ENCODE assay signal across 23 cellular contexts in the genomic region with DNA sequence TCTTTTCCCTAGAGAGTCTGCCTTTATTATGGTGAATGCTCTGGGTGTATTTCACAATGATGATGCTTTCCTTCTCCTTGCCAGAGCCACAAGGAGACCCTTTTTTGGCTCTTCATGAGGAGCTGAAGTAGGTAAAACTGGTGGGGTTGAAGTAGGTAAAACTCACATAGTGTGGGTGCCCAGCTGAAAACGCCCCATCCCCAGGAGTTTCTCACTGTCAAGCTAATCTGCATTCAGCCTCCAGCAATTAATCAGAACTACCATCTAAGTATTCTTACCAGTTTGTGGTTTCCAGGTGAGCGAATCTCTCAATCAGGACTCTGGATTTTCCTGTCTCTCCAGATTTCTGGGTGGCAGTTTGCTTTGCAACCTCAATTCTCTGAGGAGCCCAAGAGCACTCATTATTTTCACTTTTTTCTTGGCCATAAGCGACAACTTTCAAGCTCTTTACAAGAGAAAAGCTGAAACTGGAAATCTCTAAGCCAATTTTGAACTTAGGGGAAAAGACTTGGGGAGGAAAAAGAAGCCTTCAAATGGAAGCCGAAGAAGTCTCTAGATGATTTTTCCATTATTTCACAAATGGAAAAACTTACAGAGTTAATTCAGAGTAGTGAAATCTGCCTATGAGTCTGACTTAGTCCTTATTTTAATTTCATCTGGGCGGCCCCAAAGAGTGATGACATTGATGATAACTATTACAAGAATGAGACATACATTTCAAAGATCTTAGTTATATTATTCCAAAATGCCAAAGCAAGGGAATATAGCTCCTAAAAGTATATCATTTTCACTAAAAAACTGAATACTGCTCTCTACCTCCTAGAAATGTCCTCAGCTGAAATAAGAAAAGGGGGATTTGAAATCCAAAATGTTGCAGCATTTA.
A peak's percentile ranks its signal among the peaks of the same experiment; 100 is the strongest.
DNase-seq lines count a peak whose midpoint lies in the region; ATAC-seq, FAIRE-seq and TF ChIP-seq lines count a peak whose summit lies in the region.
"Had no signal": no experiment of that assay in that cellular context is flagged by ENCODE, and none has a peak within 500 bp of the region (broad histone marks: within the 10 kb centered on the region; RNA-seq: fewer than 3 reads in every experiment).

No MANE protein-coding gene starts in this region.

- H3K27me3 Mint-ChIP-seq in MCF 10A (ENCODE audit: insufficient read depth, unreplicated experiment) (no peaks in the 10 kb centered on the region), WTC11 (ENCODE audit: low read depth) (no peaks in the 10 kb centered on the region; the same call in 1 of the 2 replicates)

- CTCF ChIA-PET in MCF 10A (lab: Yijun Ruan, JAX) = interaction anchor here (0.9 to 1.7 kb wide), 2 partner anchors 13 to 22 kb away, joined by 3 to 8 read pairs; no protein-coding TSS in a partner anchor
- CTCF ChIA-PET in WTC11 (lab: Charles Lee) = interaction anchor here (0.6 to 1.5 kb wide), 3 partner anchors 22 to 253 kb away, joined by 3 to 4 read pairs (median 3); no protein-coding TSS in a partner anchor

- POLR2A ChIA-PET in MCF 10A (lab: Yijun Ruan, JAX) = interaction anchor here (0.7 kb wide), 1 partner anchor 120 kb away, joined by 5 read pairs; no protein-coding TSS in a partner anchor
- POLR2A ChIA-PET in WTC11 (lab: Charles Lee) = no interaction called here

- peak in 1 of 3 donors; percentile 17 for TF ChIP-seq CTCF in breast epithelium (IDR thresholded peaks at IDR 0.05)
- TF ChIP-seq CTCF in MCF 10A (IDR thresholded peaks at IDR 0.05; ENCODE audit: unreplicated experiment) = no peak
- TF ChIP-seq CTCF in WTC11 (IDR thresholded peaks at IDR 0.05) = no peak
- no peak for TF ChIP-seq CTCF in keratinocyte (optimal IDR thresholded peaks at IDR 0.05 in 1 of 3, IDR thresholded peaks at IDR 0.05 in 1 of 3, conservative IDR thresholded peaks at IDR 0.05 in 1 of 3; ENCODE audit: extremely low read depth in 1 of 3, insufficient read depth in 2 of 3, low read length in 3 of 3)

- H3K36me3 Mint-ChIP-seq in MCF 10A (ENCODE audit: insufficient read depth, unreplicated experiment) (no peaks in the 10 kb centered on the region), WTC11 (no peaks in the 10 kb centered on the region)
- H3K36me3 Mint-ChIP-seq: activated CD8-positive, alpha-beta memory T cell treated with anti-CD3 and anti-CD28 coated beads, Interleukin-2, amount 10 ng/mL, durations not matched to agents 7 days and 5 days; T-cell had no signal

- H3K79me2 ChIP-seq in keratinocyte (ENCODE audit: control insufficient read depth, insufficient read depth, low read length) = no peaks in the 10 kb centered on the region

- TF ChIP-seq POLR2A in breast epithelium (IDR thresholded peaks at IDR 0.05) = no peak

- DNase-seq in breast epithelium (ENCODE audit: low spot score in 2 of 2) (no peak), MCF 10A (ENCODE audit: unreplicated experiment) (no peak), WTC11 (ENCODE audit: low spot score) (no peak), keratinocyte (ENCODE audit: low read depth, low spot score) (no peak), left ventricle myocardium superior (no peak), NCI-H1436 (lab: John Stamatoyannopoulos, UW) (no peak)
- DNase-seq: activated CD8-positive, alpha-beta memory T cell treated with anti-CD3 and anti-CD28 coated beads, Interleukin-2, amount 10 ng/mL, durations not matched to agents 7 days and 5 days; DMS 273 treated with DMSO at 0.1 percent for 48 hours; hippocampal formation; NCI-H1417; nucleus accumbens; retina; stimulated activated CD4-positive, alpha-beta T cell treated with anti-CD3 and anti-CD28 coated beads, Interleukin-4, amount 100 ng/mL, for 4 hours; T-cell had no signal

- H3K4me3 Mint-ChIP-seq in MCF 10A (ENCODE audit: unreplicated experiment) (no peak overlapping the region), WTC11 (no peak overlapping the region)
- H3K4me3 Mint-ChIP-seq: activated CD8-positive, alpha-beta memory T cell treated with anti-CD3 and anti-CD28 coated beads, Interleukin-2, amount 10 ng/mL, durations not matched to agents 7 days and 5 days; activated T-helper 17 cell treated with anti-CD3 and anti-CD28 coated beads, Interleukin-2, amount 50 U/mL, for 72 hours; dendritic cell treated with granulocyte-macrophage colony-stimulating factor and Interleukin-4, amounts not matched to agents 40 ng/mL and 50 ng/mL, for 4 days; T-cell had no signal

- H3K36me3 ChIP-seq in breast epithelium (no peaks in the 10 kb centered on the region), keratinocyte (ENCODE audit: control insufficient read depth in 2 of 2, extremely low read depth in 1 of 2, insufficient read depth in 2 of 2, low read length in 2 of 2) (no peaks in the 10 kb centered on the region)
- H3K36me3 ChIP-seq: HAP-1, vagina had no signal

- H3K4me1 ChIP-seq in breast epithelium = no peaks in the 10 kb centered on the region
- H3K4me1 ChIP-seq in keratinocyte (ENCODE audit: control insufficient read depth, extremely low read depth, insufficient read depth, low read length) = peaks cover 13% of the 10 kb centered on the region
- H3K4me1 ChIP-seq: HAP-1, vagina had no signal

- H3K27ac Mint-ChIP-seq in MCF 10A (ENCODE audit: low read depth, unreplicated experiment) (no peak overlapping the region), WTC11 (no peak overlapping the region)
- H3K27ac Mint-ChIP-seq: activated CD8-positive, alpha-beta memory T cell treated with anti-CD3 and anti-CD28 coated beads, Interleukin-2, amount 10 ng/mL, durations not matched to agents 7 days and 5 days; activated T-helper 17 cell treated with anti-CD3 and anti-CD28 coated beads, Interleukin-2, amount 50 U/mL, for 72 hours; dendritic cell treated with granulocyte-macrophage colony-stimulating factor and Interleukin-4, amounts not matched to agents 40 ng/mL and 50 ng/mL, for 4 days; T-cell had no signal

- H3K4me2 ChIP-seq in keratinocyte (ENCODE audit: control insufficient read depth, extremely low read depth, insufficient read depth, low read depth, low read length) = peak overlapping the region; percentile 0

- ATAC-seq in WTC11 = peak; percentile 30; the same call in 1 of the 2 replicates
- ATAC-seq in left ventricle myocardium superior = no peak
- ATAC-seq in GM21526 (IDR thresholded peaks at IDR 0.05; ENCODE audit: low FRiP score, unreplicated experiment) = no peak
- ATAC-seq in GM18511 (IDR thresholded peaks at IDR 0.05; ENCODE audit: unreplicated experiment) = no peak
- ATAC-seq: activated CD8-positive, alpha-beta memory T cell treated with anti-CD3 and anti-CD28 coated beads, Interleukin-2, amount 10 ng/mL, durations not matched to agents 7 days and 5 days; activated T-helper 17 cell treated with anti-CD3 and anti-CD28 coated beads, Interleukin-2, amount 50 U/mL, for 72 hours; T-cell had no signal

- H3K4me1 Mint-ChIP-seq in MCF 10A (ENCODE audit: insufficient read depth, unreplicated experiment) (no peaks in the 10 kb centered on the region), WTC11 (peaks cover 12% of the 10 kb centered on the region)
- H3K4me1 Mint-ChIP-seq: activated CD8-positive, alpha-beta memory T cell treated with anti-CD3 and anti-CD28 coated beads, Interleukin-2, amount 10 ng/mL, durations not matched to agents 7 days and 5 days; activated T-helper 17 cell treated with anti-CD3 and anti-CD28 coated beads, Interleukin-2, amount 50 U/mL, for 72 hours; T-cell had no signal

- no peak overlapping the region for H2AFZ ChIP-seq in keratinocyte (ENCODE audit: control insufficient read depth, low read length)

- H3K27ac ChIP-seq in breast epithelium (peak overlapping the region; percentile 70), keratinocyte (ENCODE audit: control insufficient read depth, insufficient read depth, low read length) (no peak overlapping the region)
- H3K27ac ChIP-seq: vagina had no signal

- peak; percentile 26 for FAIRE-seq in keratinocyte (lab: Jason Lieb, UNC)
- FAIRE-seq: GM12891, islet of Langerhans, TTC549 had no signal

- no peaks in the 10 kb centered on the region for H3K9me1 ChIP-seq in keratinocyte (ENCODE audit: control insufficient read depth, extremely low read depth, insufficient read depth, low read length)

- no TSS peak for BruUV-seq in MCF 10A (replicated peaks; lab: Mats Ljungman, UMichigan)

- intact Hi-C loops in breast epithelium (cut with DNase I; ENCODE audit: low total_unique reads) = no loop called here
- intact Hi-C loops in MCF 10A (cut with micrococcal nuclease) = no loop called here
- intact Hi-C loops in left ventricle myocardium superior (cut with micrococcal nuclease) = no loop called here

- H3K27me3 ChIP-seq in breast epithelium (no peaks in the 10 kb centered on the region), keratinocyte (ENCODE audit: control insufficient read depth, extremely low read depth, insufficient read depth, low read length) (no peaks in the 10 kb centered on the region)
- H3K27me3 ChIP-seq: vagina had no signal

- no peaks in the 10 kb centered on the region for H3K9me3 ChIP-seq in breast epithelium
- no peaks in the 10 kb centered on the region for H3K9me3 ChIP-seq in keratinocyte (ENCODE audit: control insufficient read depth, low read depth, low read length)
- H3K9me3 ChIP-seq: HAP-1, vagina had no signal

- no peak overlapping the region for H3K9ac ChIP-seq in keratinocyte (ENCODE audit: control insufficient read depth, extremely low read depth, insufficient read depth, low read length)

- H3K4me3 ChIP-seq in breast epithelium (no peak overlapping the region), keratinocyte (ENCODE audit: control insufficient read depth in 2 of 3, extremely low read depth in 1 of 3, insufficient read depth in 2 of 3, low read depth in 1 of 3, low read length in 3 of 3) (no peak overlapping the region)
- H3K4me3 ChIP-seq: HAP-1, vagina had no signal

- dilution Hi-C loops in keratinocyte (cut with MboI; ENCODE audit: extremely low pct_ligation_motif_present, low sequenced_read_pairs) = no loop called here

- H3K9me3 Mint-ChIP-seq in MCF 10A (ENCODE audit: unreplicated experiment) = no peaks in the 10 kb centered on the region
- no peaks in the 10 kb centered on the region for H3K9me3 Mint-ChIP-seq in WTC11
- H3K9me3 Mint-ChIP-seq: activated T-helper 17 cell treated with anti-CD3 and anti-CD28 coated beads, Interleukin-2, amount 50 U/mL, for 72 hours; dendritic cell treated with granulocyte-macrophage colony-stimulating factor and Interleukin-4, amounts not matched to agents 40 ng/mL and 50 ng/mL, for 4 days; T-cell had no signal

- no peaks in the 10 kb centered on the region for H4K20me1 ChIP-seq in keratinocyte (ENCODE audit: control insufficient read depth, extremely low read depth, insufficient read depth, low read length)

TF ChIP-seq in WTC11, 78 proteins besides CTCF, POLR2A, EP300 and RAD21:
- no peak for TF ChIP-seq FOXJ3 (CRISPR knock-in tag; IDR thresholded peaks at IDR 0.05; ENCODE audit: borderline replicate concordance)
